Comparison of ENCODE assay signal across 1 cellular context in genomic region chr2:181420259-181421130, GRCh38.
TF ChIP-seq lines count a peak whose summit lies in the region.

No MANE protein-coding gene starts in this region.

TF ChIP-seq in GM12878, 131 proteins besides CTCF, POLR2A, EP300 and RAD21:
- TF ChIP-seq NFIC (IDR thresholded peaks at IDR 0.05; ENCODE audit: low read depth, low read length), result no peak
- TF ChIP-seq ZNF274 (IDR thresholded peaks at IDR 0.05; ENCODE audit: insufficient read depth, insufficient read length), result no peak
- TF ChIP-seq RUNX3 (IDR thresholded peaks at IDR 0.05; ENCODE audit: low read length), result peak; percentile 23; the same call in 1 of the 2 replicates
- TF ChIP-seq ZNF384 (IDR thresholded peaks at IDR 0.05; ENCODE audit: borderline replicate concordance, low read depth, low read length), result no peak
